Comparison of ENCODE assay signal across 14 cellular contexts in genomic region chr10:98338896-98339295, GRCh38.
"Had no signal": no experiment of that assay in that cellular context is flagged by ENCODE, and none has a peak within 500 bp of the region (broad histone marks: within the 10 kb centered on the region; RNA-seq: fewer than 3 reads in every experiment).

No MANE protein-coding gene starts in this region.

- H3K36me3 ChIP-seq: heart left ventricle had no signal

- H3K36me3 Mint-ChIP-seq: stimulated activated memory B cell treated with anti-CD40 and anti-IgM and Interleukin-4, amounts not matched to agents 10 μg/mL and 1 μg/mL and 100 μg/mL, for 72 hours had no signal

- DNase-seq: activated CD4-positive, alpha-beta memory T cell treated with anti-CD3 and anti-CD28 coated beads, Interleukin-2, amount 10 ng/mL, durations not matched to agents 7 days and 5 days; activated CD4-positive, alpha-beta T cell treated with anti-CD3 and anti-CD28 coated beads for 36 hours; activated CD8-positive, alpha-beta memory T cell treated with anti-CD3 and anti-CD28 coated beads, Interleukin-2, amount 50 U/mL, for 48 hours; central memory CD4-positive, alpha-beta T cell; foreskin keratinocyte; occipital lobe; T-helper 1 cell; trophoblast cell had no signal

- H3K9me3 Mint-ChIP-seq: activated CD4-positive, alpha-beta memory T cell treated with anti-CD3 and anti-CD28 coated beads, Interleukin-2, amount 10 ng/mL, durations not matched to agents 7 days and 5 days; dendritic cell treated with granulocyte-macrophage colony-stimulating factor and Interleukin-4, amounts not matched to agents 40 ng/mL and 50 ng/mL, for 4 days; nephron; stimulated activated memory B cell treated with anti-CD40 and anti-IgM and Interleukin-4, amounts not matched to agents 10 μg/mL and 1 μg/mL and 100 μg/mL, for 72 hours had no signal

- H3K4me3 Mint-ChIP-seq: activated CD4-positive, alpha-beta memory T cell treated with anti-CD3 and anti-CD28 coated beads, Interleukin-2, amount 10 ng/mL, durations not matched to agents 7 days and 5 days; activated CD4-positive, alpha-beta T cell treated with anti-CD3 and anti-CD28 coated beads for 36 hours; dendritic cell treated with granulocyte-macrophage colony-stimulating factor and Interleukin-4, amounts not matched to agents 40 ng/mL and 50 ng/mL, for 4 days; nephron; stimulated activated memory B cell treated with anti-CD40 and anti-IgM and Interleukin-4, amounts not matched to agents 10 μg/mL and 1 μg/mL and 100 μg/mL, for 72 hours had no signal

- H3K9me3 ChIP-seq: heart left ventricle had no signal

- H3K4me3 ChIP-seq: heart left ventricle had no signal

- ATAC-seq: activated CD4-positive, alpha-beta T cell treated with anti-CD3 and anti-CD28 coated beads for 36 hours; foreskin keratinocyte; left lobe of liver had no signal

- H3K27ac ChIP-seq: foreskin keratinocyte, heart left ventricle, VCaP had no signal

- H3K4me1 ChIP-seq: foreskin keratinocyte had no signal

- H3K27ac Mint-ChIP-seq: activated CD4-positive, alpha-beta T cell treated with anti-CD3 and anti-CD28 coated beads for 36 hours; dendritic cell treated with granulocyte-macrophage colony-stimulating factor and Interleukin-4, amounts not matched to agents 40 ng/mL and 50 ng/mL, for 4 days; stimulated activated memory B cell treated with anti-CD40 and anti-IgM and Interleukin-4, amounts not matched to agents 10 μg/mL and 1 μg/mL and 100 μg/mL, for 72 hours had no signal

- H3K4me1 Mint-ChIP-seq: activated CD4-positive, alpha-beta T cell treated with anti-CD3 and anti-CD28 coated beads for 36 hours had no signal
